ENCODE assay signal across 17 cellular contexts in genomic region chr11:114057147-114057546, GRCh38. TPM values are rescaled to one million over a fixed set of nuclear protein-coding genes. Genes with fewer than 3 reads are reported as not detected.
DNase-seq lines count a peak whose midpoint lies in the region; ATAC-seq and TF ChIP-seq lines count a peak whose summit lies in the region.
"Had no signal": no experiment of that assay in that cellular context is flagged by ENCODE, and none has a peak within 500 bp of the region (broad histone marks: within the 10 kb centered on the region; RNA-seq: fewer than 3 reads in every experiment).

No MANE protein-coding gene starts in this region.

- no peaks in the 10 kb centered on the region for H4K20me1 ChIP-seq in Loucy (ENCODE audit: insufficient read depth, low read length, poor library complexity, severe bottlenecking)
- H4K20me1 ChIP-seq in hepatocyte (ENCODE audit: insufficient read depth, poor library complexity, severe bottlenecking) = peaks cover under 1% of the 10 kb centered on the region

- H3K9me3 ChIP-seq in Loucy (ENCODE audit: insufficient read depth, low read depth, low read length) (no peaks in the 10 kb centered on the region), lung (ENCODE audit: control insufficient read depth in 2 of 2, insufficient read depth in 1 of 2, low read length in 1 of 2) (no peaks in the 10 kb centered on the region), testis (no peaks in the 10 kb centered on the region), hepatocyte (ENCODE audit: low read depth) (no peaks in the 10 kb centered on the region)
- H3K9me3 ChIP-seq: ascending aorta had no signal

- no peaks in the 10 kb centered on the region for H3F3A ChIP-seq in Loucy (ENCODE audit: low read depth)

- WGBS in lung, 2 donors = 66 to 70% methylated on average over 7 of the region's 7 CpGs
- WGBS in testis, 2 donors = 60 to 70% methylated on average over 7 of the region's 7 CpGs
- WGBS in hepatocyte (ENCODE audit: low lambda C conversion rate, missing lambda C conversion rate) = 86% methylated on average over 7 of the region's 7 CpGs

- H3K4me1 ChIP-seq in Loucy (ENCODE audit: insufficient read depth, low read length, poor library complexity, severe bottlenecking) (peaks cover 14% of the 10 kb centered on the region), lung (ENCODE audit: control insufficient read depth in 2 of 2, insufficient read depth in 2 of 2, low read length in 2 of 2) (peaks cover 3 to 5% of the 10 kb centered on the region in 2 donors), testis (peaks cover 19% of the 10 kb centered on the region), hepatocyte (ENCODE audit: insufficient read depth) (peaks cover 10% of the 10 kb centered on the region)

- H3K4me3 ChIP-seq in Loucy (ENCODE audit: low read length, poor library complexity, severe bottlenecking) = no peak overlapping the region
- H3K4me3 ChIP-seq in lung = no peak overlapping the region
- H3K4me3 ChIP-seq in testis = no peak overlapping the region
- no peak overlapping the region for H3K4me3 ChIP-seq in hepatocyte
- H3K4me3 ChIP-seq: smooth muscle cell had no signal

- ATAC-seq in lung (ENCODE audit: insufficient read depth, low FRiP score) = no peak
- ATAC-seq: HCT116 had no signal

- DNase-seq in lung (ENCODE audit: low spot score) (peak; percentile 48), testis (peak; percentile 71), CD1c-positive myeloid dendritic cell (ENCODE audit: extremely low spot score) (no peak), OCI-M2 (lab: John Stamatoyannopoulos, UW; ENCODE audit: unreplicated experiment) (no peak), hepatocyte (ENCODE audit: low spot score) (no peak)
- DNase-seq: activated CD8-positive, alpha-beta memory T cell treated with anti-CD3 and anti-CD28 coated beads, Interleukin-2, amount 50 U/mL, for 48 hours; activated gamma-delta T cell; AML-193; head of caudate nucleus; NCI-H187; stimulated activated CD4-positive, alpha-beta T cell treated with anti-CD3 and anti-CD28 coated beads, Interleukin-4, amount 100 ng/mL, for 4 hours had no signal

- H3K79me2 ChIP-seq in Loucy (ENCODE audit: insufficient read depth, low read length) (no peaks in the 10 kb centered on the region), hepatocyte (peaks cover 20% of the 10 kb centered on the region)

- no peak for TF ChIP-seq POLR2A in testis (IDR thresholded peaks at IDR 0.05)

- H3K9me2 ChIP-seq in Loucy (replicated peaks; ENCODE audit: low read depth, low read length) = no peaks in the 10 kb centered on the region
- H3K9me2 ChIP-seq in hepatocyte (replicated peaks; ENCODE audit: insufficient read depth) = no peaks in the 10 kb centered on the region

- no peak overlapping the region for H3K4me2 ChIP-seq in Loucy (ENCODE audit: low read depth, low read length, poor library complexity, severe bottlenecking)
- H3K4me2 ChIP-seq in hepatocyte = no peak overlapping the region
- H3K4me2 ChIP-seq: smooth muscle cell had no signal

- H3K9ac ChIP-seq in Loucy (ENCODE audit: low read depth, low read length, poor library complexity, severe bottlenecking) = no peak overlapping the region

- peak overlapping the region; percentile 99 for H3K27ac ChIP-seq in VCaP
- peak overlapping the region in 1 of 2 donors; percentile 56 for H3K27ac ChIP-seq in lung (ENCODE audit: low read depth in 1 of 2, low read length in 1 of 2)
- no peak overlapping the region for H3K27ac ChIP-seq in testis
- H3K27ac ChIP-seq in hepatocyte = no peak overlapping the region

- no peaks in the 10 kb centered on the region for H3K36me3 ChIP-seq in Loucy (ENCODE audit: insufficient read depth, low read length)
- no peaks in the 10 kb centered on the region for H3K36me3 ChIP-seq in lung (ENCODE audit: control insufficient read depth in 2 of 2, insufficient read depth in 2 of 2, low read length in 2 of 2)
- H3K36me3 ChIP-seq in testis (ENCODE audit: low read depth, missing control alignments) = no peaks in the 10 kb centered on the region
- no peaks in the 10 kb centered on the region for H3K36me3 ChIP-seq in hepatocyte (replicated peaks; ENCODE audit: insufficient read depth, low read depth)

- intact Hi-C loops in testis (cut with DNase I; ENCODE audit: low total_unique reads) = no loop called here

- H2AFZ ChIP-seq in Loucy (ENCODE audit: low read length) (0 out of 2 replicates have a peak overlapping the region, but pooled peaks have one; percentile 21), hepatocyte (no peak overlapping the region)

- H3K27me3 ChIP-seq in Loucy (ENCODE audit: insufficient read depth, low read length, poor library complexity, severe bottlenecking) = no peaks in the 10 kb centered on the region
- H3K27me3 ChIP-seq in lung (ENCODE audit: control insufficient read depth, insufficient read depth) = no peaks in the 10 kb centered on the region
- no peaks in the 10 kb centered on the region for H3K27me3 ChIP-seq in testis
- H3K27me3 ChIP-seq in hepatocyte = peaks cover 28% of the 10 kb centered on the region
- H3K27me3 ChIP-seq: ascending aorta had no signal

- TF ChIP-seq CTCF in Loucy (conservative IDR thresholded peaks at IDR 0.05; ENCODE audit: low read length) = no peak
- no peak for TF ChIP-seq CTCF in VCaP (conservative IDR thresholded peaks at IDR 0.05)
- no peak for TF ChIP-seq CTCF in lung (IDR thresholded peaks at IDR 0.05; ENCODE audit: control extremely low read depth, extremely low read depth)
- no peak for TF ChIP-seq CTCF in testis (IDR thresholded peaks at IDR 0.05)
- TF ChIP-seq CTCF in hepatocyte (IDR thresholded peaks at IDR 0.05; ENCODE audit: poor library complexity) = no peak

RNA-seq across cellular contexts. Expression of gene ZBTB16, which starts 2.4 kb away (rescaled TPM):
- total RNA-seq in lung = 100 to 1,000 TPM; 165 to 224 TPM
- polyA plus RNA-seq in lung = 10 to 100 TPM; 21.4 to 39.8 TPM
- 10 to 100 TPM; 51.5 to 88.5 TPM for total RNA-seq in testis
- 11.4 TPM for polyA plus RNA-seq in testis (ENCODE audit: insufficient read depth, low read depth, low replicate concordance)
- 21.0 and 30.1 TPM in 2 replicates for total RNA-seq in hepatocyte
- 52.3 and 67.5 TPM in 2 replicates for polyA plus RNA-seq in hepatocyte
- total RNA-seq: NCI-H460, smooth muscle cell had no signal
- polyA plus RNA-seq: smooth muscle cell had no signal

Comparison
In these comparisons a context has a peak if more than half of its experiments do, and no peak if none do; other contexts are left out.
1. DNase-seq: peak in lung (single experiment) and testis (single experiment); none in CD1c-positive myeloid dendritic cell (single experiment), OCI-M2 (single experiment) and hepatocyte (single experiment).